In the genomic region with DNA sequence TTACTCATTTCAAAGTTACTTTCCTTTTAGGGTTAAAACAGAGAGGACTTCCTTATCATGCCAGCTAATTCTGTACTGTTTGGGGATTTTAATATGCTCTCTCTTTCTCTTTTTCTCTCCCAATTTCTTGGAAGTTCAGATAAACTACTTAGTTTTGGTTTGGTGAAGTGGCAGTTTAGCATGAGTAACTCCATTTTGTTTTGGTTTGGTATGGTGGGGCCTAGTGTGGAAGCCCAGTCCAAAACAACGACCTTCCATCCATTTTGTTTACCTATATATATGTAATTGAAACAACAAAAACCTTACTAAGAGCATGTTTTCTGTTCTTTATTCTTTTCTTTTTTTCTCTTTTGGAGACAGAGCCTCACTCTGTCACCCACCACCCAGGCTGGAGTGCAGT, we compare ENCODE assay signal across 1 cellular context.
TF ChIP-seq lines count a peak whose summit lies in the region.

No MANE protein-coding gene starts in this region.

TF ChIP-seq in SK-N-SH, 30 proteins besides CTCF, POLR2A, EP300 and RAD21:
- TF ChIP-seq, protein P1, sequence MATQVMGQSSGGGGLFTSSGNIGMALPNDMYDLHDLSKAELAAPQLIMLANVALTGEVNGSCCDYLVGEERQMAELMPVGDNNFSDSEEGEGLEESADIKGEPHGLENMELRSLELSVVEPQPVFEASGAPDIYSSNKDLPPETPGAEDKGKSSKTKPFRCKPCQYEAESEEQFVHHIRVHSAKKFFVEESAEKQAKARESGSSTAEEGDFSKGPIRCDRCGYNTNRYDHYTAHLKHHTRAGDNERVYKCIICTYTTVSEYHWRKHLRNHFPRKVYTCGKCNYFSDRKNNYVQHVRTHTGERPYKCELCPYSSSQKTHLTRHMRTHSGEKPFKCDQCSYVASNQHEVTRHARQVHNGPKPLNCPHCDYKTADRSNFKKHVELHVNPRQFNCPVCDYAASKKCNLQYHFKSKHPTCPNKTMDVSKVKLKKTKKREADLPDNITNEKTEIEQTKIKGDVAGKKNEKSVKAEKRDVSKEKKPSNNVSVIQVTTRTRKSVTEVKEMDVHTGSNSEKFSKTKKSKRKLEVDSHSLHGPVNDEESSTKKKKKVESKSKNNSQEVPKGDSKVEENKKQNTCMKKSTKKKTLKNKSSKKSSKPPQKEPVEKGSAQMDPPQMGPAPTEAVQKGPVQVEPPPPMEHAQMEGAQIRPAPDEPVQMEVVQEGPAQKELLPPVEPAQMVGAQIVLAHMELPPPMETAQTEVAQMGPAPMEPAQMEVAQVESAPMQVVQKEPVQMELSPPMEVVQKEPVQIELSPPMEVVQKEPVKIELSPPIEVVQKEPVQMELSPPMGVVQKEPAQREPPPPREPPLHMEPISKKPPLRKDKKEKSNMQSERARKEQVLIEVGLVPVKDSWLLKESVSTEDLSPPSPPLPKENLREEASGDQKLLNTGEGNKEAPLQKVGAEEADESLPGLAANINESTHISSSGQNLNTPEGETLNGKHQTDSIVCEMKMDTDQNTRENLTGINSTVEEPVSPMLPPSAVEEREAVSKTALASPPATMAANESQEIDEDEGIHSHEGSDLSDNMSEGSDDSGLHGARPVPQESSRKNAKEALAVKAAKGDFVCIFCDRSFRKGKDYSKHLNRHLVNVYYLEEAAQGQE (IDR thresholded peaks at IDR 0.05; ENCODE audit: low read depth, low read length), result no peak
- TF ChIP-seq NRF1 (IDR thresholded peaks at IDR 0.05; ENCODE audit: low read depth, low read length) (no peak), TEAD4 (IDR thresholded peaks at IDR 0.05; ENCODE audit: borderline replicate concordance, insufficient read depth) (no peak), YY1 (IDR thresholded peaks at IDR 0.05; ENCODE audit: low read depth) (no peak), MAX (IDR thresholded peaks at IDR 0.05; ENCODE audit: low read depth) (no peak), ELF1 (IDR thresholded peaks at IDR 0.05) (no peak), JUND (IDR thresholded peaks at IDR 0.05) (no peak), MXI1 (IDR thresholded peaks at IDR 0.05; ENCODE audit: low read depth, low read length) (no peak), SIN3A (IDR thresholded peaks at IDR 0.05; ENCODE audit: borderline replicate concordance, low read depth, low read length) (no peak), POLR2AphosphoS5 (IDR thresholded peaks at IDR 0.05; ENCODE audit: low read depth, low read length) (no peak), PBX3 (IDR thresholded peaks at IDR 0.05) (no peak), FOXM1 (IDR thresholded peaks at IDR 0.05; ENCODE audit: low read depth) (no peak), GABPA (IDR thresholded peaks at IDR 0.05; ENCODE audit: low read depth) (no peak), RFX5 (IDR thresholded peaks at IDR 0.05; ENCODE audit: low read length) (no peak), RCOR1 (IDR thresholded peaks at IDR 0.05; ENCODE audit: low read length) (no peak), FOSL2 (IDR thresholded peaks at IDR 0.05; ENCODE audit: borderline replicate concordance, low read depth) (no peak)
- TF ChIP-seq, protein P2, sequence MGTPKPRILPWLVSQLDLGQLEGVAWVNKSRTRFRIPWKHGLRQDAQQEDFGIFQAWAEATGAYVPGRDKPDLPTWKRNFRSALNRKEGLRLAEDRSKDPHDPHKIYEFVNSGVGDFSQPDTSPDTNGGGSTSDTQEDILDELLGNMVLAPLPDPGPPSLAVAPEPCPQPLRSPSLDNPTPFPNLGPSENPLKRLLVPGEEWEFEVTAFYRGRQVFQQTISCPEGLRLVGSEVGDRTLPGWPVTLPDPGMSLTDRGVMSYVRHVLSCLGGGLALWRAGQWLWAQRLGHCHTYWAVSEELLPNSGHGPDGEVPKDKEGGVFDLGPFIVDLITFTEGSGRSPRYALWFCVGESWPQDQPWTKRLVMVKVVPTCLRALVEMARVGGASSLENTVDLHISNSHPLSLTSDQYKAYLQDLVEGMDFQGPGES (IDR thresholded peaks at IDR 0.05; ENCODE audit: low read depth, low read length), result no peak
- TF ChIP-seq, protein P3, sequence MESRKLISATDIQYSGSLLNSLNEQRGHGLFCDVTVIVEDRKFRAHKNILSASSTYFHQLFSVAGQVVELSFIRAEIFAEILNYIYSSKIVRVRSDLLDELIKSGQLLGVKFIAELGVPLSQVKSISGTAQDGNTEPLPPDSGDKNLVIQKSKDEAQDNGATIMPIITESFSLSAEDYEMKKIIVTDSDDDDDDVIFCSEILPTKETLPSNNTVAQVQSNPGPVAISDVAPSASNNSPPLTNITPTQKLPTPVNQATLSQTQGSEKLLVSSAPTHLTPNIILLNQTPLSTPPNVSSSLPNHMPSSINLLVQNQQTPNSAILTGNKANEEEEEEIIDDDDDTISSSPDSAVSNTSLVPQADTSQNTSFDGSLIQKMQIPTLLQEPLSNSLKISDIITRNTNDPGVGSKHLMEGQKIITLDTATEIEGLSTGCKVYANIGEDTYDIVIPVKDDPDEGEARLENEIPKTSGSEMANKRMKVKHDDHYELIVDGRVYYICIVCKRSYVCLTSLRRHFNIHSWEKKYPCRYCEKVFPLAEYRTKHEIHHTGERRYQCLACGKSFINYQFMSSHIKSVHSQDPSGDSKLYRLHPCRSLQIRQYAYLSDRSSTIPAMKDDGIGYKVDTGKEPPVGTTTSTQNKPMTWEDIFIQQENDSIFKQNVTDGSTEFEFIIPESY (IDR thresholded peaks at IDR 0.05; ENCODE audit: borderline replicate concordance, low read depth), result no peak
